In the genomic region with DNA sequence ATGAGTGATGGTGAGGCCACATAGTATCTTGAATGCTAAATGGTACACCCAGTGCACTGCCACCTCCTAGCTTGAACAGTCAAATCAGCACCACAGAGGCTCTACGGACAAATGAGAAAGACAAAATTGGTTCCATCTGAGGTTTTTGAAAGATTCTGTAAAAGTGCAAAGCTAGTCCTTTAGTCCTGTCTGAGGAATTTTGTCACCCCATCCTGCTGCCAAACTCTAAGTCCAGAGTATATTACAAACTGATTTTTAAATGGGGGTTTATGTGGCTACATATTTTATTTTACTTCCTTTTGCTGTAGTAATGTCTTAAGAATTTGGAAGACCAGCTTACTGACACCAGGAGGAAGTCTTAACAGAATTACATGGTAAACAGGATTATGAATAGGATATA, we compare ENCODE assay signal across 25 cellular contexts. TPM values are rescaled to one million over a fixed set of nuclear protein-coding genes. Genes with fewer than 3 reads are reported as not detected.
"Had no signal": no experiment of that assay in that cellular context is flagged by ENCODE, and none has a peak within 500 bp of the region (broad histone marks: within the 10 kb centered on the region; RNA-seq: fewer than 3 reads in every experiment).

No MANE protein-coding gene starts in this region.

- H3K36me3 ChIP-seq: adrenal gland, SJCRH30 had no signal

- DNase-seq: activated CD4-positive, alpha-beta T cell treated with anti-CD3 and anti-CD28 coated beads, Interleukin-2, amount 10 ng/mL, durations not matched to agents 7 days and 5 days; activated CD4-positive, alpha-beta T cell treated with anti-CD3 and anti-CD28 coated beads, Interleukin-2, amount 50 U/mL, for 48 hours; activated CD8-positive, alpha-beta T cell treated with anti-CD3 and anti-CD28 coated beads, Interleukin-2, amount 10 ng/mL, durations not matched to agents 7 days and 5 days; activated gamma-delta T cell treated with Interleukin-2 at 50 U/mL for 16 hours; activated naive CD4-positive, alpha-beta T cell treated with anti-CD3 and anti-CD28 coated beads for 36 hours; activated T-cell treated with anti-CD3 and anti-CD28 coated beads, Interleukin-2, amount 50 U/mL, for 24 hours; adrenal gland; caudate nucleus; Karpas-422; KBM-7; NCI-H1048; NCI-H1105 treated with DMSO at 0.1 percent for 48 hours; NCI-H1436; NCI-H1694; NCI-H1930; NCI-H2081 treated with DMSO at 0.1 percent for 48 hours; NCI-H446 treated with DMSO at 0.1 percent for 48 hours; SHP77; SK-N-SH had no signal

- ATAC-seq: activated CD8-positive, alpha-beta T cell treated with anti-CD3 and anti-CD28 coated beads, Interleukin-2, amount 10 ng/mL, durations not matched to agents 7 days and 5 days; activated naive CD4-positive, alpha-beta T cell treated with anti-CD3 and anti-CD28 coated beads, Interleukin-2, amount 50 U/mL, for 72 hours; Panc1 had no signal

- H3K4me3 ChIP-seq: adrenal gland, SJCRH30 had no signal

- H3K4me1 ChIP-seq: adrenal gland had no signal

- H3K4me2 ChIP-seq: SK-N-SH had no signal

- H3K27ac ChIP-seq: adrenal gland had no signal

- H3K9ac ChIP-seq: SK-N-SH had no signal

- H3K9me3 ChIP-seq: adrenal gland, SJCRH30, SK-N-SH had no signal

- H3K27me3 ChIP-seq: adrenal gland, SJCRH30 had no signal

RNA-seq across cellular contexts. Expression of gene FREM1, which starts 7.7 kb away (rescaled TPM):
- total RNA-seq: activated CD4-positive, alpha-beta T cell treated with anti-CD3 and anti-CD28 coated beads, Interleukin-2, amount 10 ng/mL, durations not matched to agents 7 days and 5 days; activated CD8-positive, alpha-beta T cell treated with anti-CD3 and anti-CD28 coated beads, Interleukin-2, amount 10 ng/mL, durations not matched to agents 7 days and 5 days; activated naive CD4-positive, alpha-beta T cell treated with anti-CD3 and anti-CD28 coated beads for 36 hours; activated T-helper 1 cell treated with anti-CD3 and anti-CD28 coated beads, Interleukin-12 subunit alpha, Interleukin-12 subunit beta, Interleukin-2, Interleukin-4 antibody, amounts not matched to agents 30 ng/mL and 10 ng/mL and 1 ng/mL, durations not matched to agents 14 hours and 24 hours and 36 hours; bronchial epithelial cell; MCF 10A had no signal
